In genomic region chr7:159030490-159031134, GRCh38 we compare ENCODE assay signal across 1 cellular context.
TF ChIP-seq lines count a peak whose summit lies in the region.

No MANE protein-coding gene starts in this region.

TF ChIP-seq in HepG2, 621 proteins besides CTCF, POLR2A, EP300 and RAD21 (continued from another document and continues in another):
- TF ChIP-seq ARID5B (CRISPR knock-in tag; IDR thresholded peaks at IDR 0.05) (peak; percentile 19; the same call in 1 of the 2 replicates), NFYC (CRISPR knock-in tag; IDR thresholded peaks at IDR 0.05) (no peak), ZNF772 (CRISPR knock-in tag; IDR thresholded peaks at IDR 0.05) (0 out of 2 replicates have a peak, but pooled peaks have one; percentile 48), SALL2 (CRISPR knock-in tag; IDR thresholded peaks at IDR 0.05) (peak; percentile 31; the same call in 1 of the 2 replicates), ZNF451 (CRISPR knock-in tag; IDR thresholded peaks at IDR 0.05) (peak; percentile 24; the same call in 1 of the 2 replicates), KDM5B (CRISPR knock-in tag; IDR thresholded peaks at IDR 0.05; ENCODE audit: borderline replicate concordance) (0 out of 2 replicates have a peak, but pooled peaks have one; percentile 9), ZNF607 (CRISPR knock-in tag; IDR thresholded peaks at IDR 0.05; ENCODE audit: borderline replicate concordance) (0 out of 2 replicates have a peak, but pooled peaks have one; percentile 21), YY1 (IDR thresholded peaks at IDR 0.05; ENCODE audit: insufficient read depth, insufficient replicate concordance, low read depth, low read length) (peak; percentile 49), CCAR2 (optimal IDR thresholded peaks at IDR 0.05; ENCODE audit: low read depth, low read length) (no peak), TBX2 (CRISPR knock-in tag; IDR thresholded peaks at IDR 0.05; ENCODE audit: borderline replicate concordance) (peak; percentile 69; the same call in 1 of the 2 replicates), ZFX (CRISPR knock-in tag; IDR thresholded peaks at IDR 0.05; ENCODE audit: low read depth) (peak; percentile 41), ZSCAN31 (CRISPR knock-in tag; IDR thresholded peaks at IDR 0.05; ENCODE audit: low read depth) (peak; percentile 68), ZNF850 (CRISPR knock-in tag; conservative IDR thresholded peaks at IDR 0.05) (no peak), FUBP1 (CRISPR knock-in tag; IDR thresholded peaks at IDR 0.05; ENCODE audit: borderline replicate concordance) (no peak), HNRNPLL (IDR thresholded peaks at IDR 0.05; ENCODE audit: low read depth, low read length, poor library complexity, severe bottlenecking) (peak; percentile 58), RFXAP (CRISPR knock-in tag; IDR thresholded peaks at IDR 0.05; ENCODE audit: borderline replicate concordance) (no peak), KDM2A (CRISPR knock-in tag; IDR thresholded peaks at IDR 0.05; ENCODE audit: borderline replicate concordance, low read depth) (peak; percentile 77), HIVEP1 (CRISPR knock-in tag; IDR thresholded peaks at IDR 0.05) (peak; percentile 25; the same call in 1 of the 2 replicates), CREB3 (CRISPR knock-in tag; IDR thresholded peaks at IDR 0.05) (no peak), ZNF709 (CRISPR knock-in tag; IDR thresholded peaks at IDR 0.05) (no peak), ZNF331 (CRISPR knock-in tag; IDR thresholded peaks at IDR 0.05) (peak; percentile 48; the same call in 1 of the 2 replicates), HDAC6 (IDR thresholded peaks at IDR 0.05; ENCODE audit: low read depth, low read length) (no peak), ZNF777 (CRISPR knock-in tag; IDR thresholded peaks at IDR 0.05) (peak; percentile 92), HOXD1 (CRISPR knock-in tag; IDR thresholded peaks at IDR 0.05) (0 out of 2 replicates have a peak, but pooled peaks have one; percentile 50), UBTF (CRISPR knock-in tag; IDR thresholded peaks at IDR 0.05) (peak; percentile 82), XRCC5 (optimal IDR thresholded peaks at IDR 0.05; ENCODE audit: low read length) (peak; percentile 72), ZNF572 (CRISPR knock-in tag; IDR thresholded peaks at IDR 0.05) (0 out of 2 replicates have a peak, but pooled peaks have one; percentile 20), ZFY (CRISPR knock-in tag; IDR thresholded peaks at IDR 0.05) (0 out of 2 replicates have a peak, but pooled peaks have one; percentile 7), ZNF256 (CRISPR knock-in tag; conservative IDR thresholded peaks at IDR 0.05) (no peak), ZNF891 (CRISPR knock-in tag; IDR thresholded peaks at IDR 0.05) (peak; percentile 98), ZNF543 (CRISPR knock-in tag; IDR thresholded peaks at IDR 0.05) (0 out of 2 replicates have a peak, but pooled peaks have one; percentile 40), NR2F6 (IDR thresholded peaks at IDR 0.05) (no peak), NR2F6 (CRISPR knock-in tag; IDR thresholded peaks at IDR 0.05) (0 out of 2 replicates have a peak, but pooled peaks have one; percentile 10), MEIS1 (CRISPR knock-in tag; IDR thresholded peaks at IDR 0.05; ENCODE audit: borderline replicate concordance) (0 out of 2 replicates have a peak, but pooled peaks have one; percentile 36), SMAD3 (CRISPR knock-in tag; IDR thresholded peaks at IDR 0.05) (no peak), ZNF605 (CRISPR knock-in tag; IDR thresholded peaks at IDR 0.05) (0 out of 2 replicates have a peak, but pooled peaks have one; percentile 31), SNAPC2 (CRISPR knock-in tag; IDR thresholded peaks at IDR 0.05) (no peak), ZNF691 (CRISPR knock-in tag; IDR thresholded peaks at IDR 0.05; ENCODE audit: borderline replicate concordance, low read depth) (0 out of 2 replicates have a peak, but pooled peaks have one; percentile 34)
- TF ChIP-seq, protein P1, sequence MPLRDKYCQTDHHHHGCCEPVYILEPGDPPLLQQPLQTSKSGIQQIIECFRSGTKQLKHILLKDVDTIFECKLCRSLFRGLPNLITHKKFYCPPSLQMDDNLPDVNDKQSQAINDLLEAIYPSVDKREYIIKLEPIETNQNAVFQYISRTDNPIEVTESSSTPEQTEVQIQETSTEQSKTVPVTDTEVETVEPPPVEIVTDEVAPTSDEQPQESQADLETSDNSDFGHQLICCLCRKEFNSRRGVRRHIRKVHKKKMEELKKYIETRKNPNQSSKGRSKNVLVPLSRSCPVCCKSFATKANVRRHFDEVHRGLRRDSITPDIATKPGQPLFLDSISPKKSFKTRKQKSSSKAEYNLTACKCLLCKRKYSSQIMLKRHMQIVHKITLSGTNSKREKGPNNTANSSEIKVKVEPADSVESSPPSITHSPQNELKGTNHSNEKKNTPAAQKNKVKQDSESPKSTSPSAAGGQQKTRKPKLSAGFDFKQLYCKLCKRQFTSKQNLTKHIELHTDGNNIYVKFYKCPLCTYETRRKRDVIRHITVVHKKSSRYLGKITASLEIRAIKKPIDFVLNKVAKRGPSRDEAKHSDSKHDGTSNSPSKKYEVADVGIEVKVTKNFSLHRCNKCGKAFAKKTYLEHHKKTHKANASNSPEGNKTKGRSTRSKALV (CRISPR knock-in tag; IDR thresholded peaks at IDR 0.05): 0 out of 2 replicates have a peak, but pooled peaks have one; percentile 31
- TF ChIP-seq, protein P2, sequence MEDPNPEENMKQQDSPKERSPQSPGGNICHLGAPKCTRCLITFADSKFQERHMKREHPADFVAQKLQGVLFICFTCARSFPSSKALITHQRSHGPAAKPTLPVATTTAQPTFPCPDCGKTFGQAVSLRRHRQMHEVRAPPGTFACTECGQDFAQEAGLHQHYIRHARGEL (CRISPR knock-in tag; IDR thresholded peaks at IDR 0.05): no peak
- TF ChIP-seq, protein P3, sequence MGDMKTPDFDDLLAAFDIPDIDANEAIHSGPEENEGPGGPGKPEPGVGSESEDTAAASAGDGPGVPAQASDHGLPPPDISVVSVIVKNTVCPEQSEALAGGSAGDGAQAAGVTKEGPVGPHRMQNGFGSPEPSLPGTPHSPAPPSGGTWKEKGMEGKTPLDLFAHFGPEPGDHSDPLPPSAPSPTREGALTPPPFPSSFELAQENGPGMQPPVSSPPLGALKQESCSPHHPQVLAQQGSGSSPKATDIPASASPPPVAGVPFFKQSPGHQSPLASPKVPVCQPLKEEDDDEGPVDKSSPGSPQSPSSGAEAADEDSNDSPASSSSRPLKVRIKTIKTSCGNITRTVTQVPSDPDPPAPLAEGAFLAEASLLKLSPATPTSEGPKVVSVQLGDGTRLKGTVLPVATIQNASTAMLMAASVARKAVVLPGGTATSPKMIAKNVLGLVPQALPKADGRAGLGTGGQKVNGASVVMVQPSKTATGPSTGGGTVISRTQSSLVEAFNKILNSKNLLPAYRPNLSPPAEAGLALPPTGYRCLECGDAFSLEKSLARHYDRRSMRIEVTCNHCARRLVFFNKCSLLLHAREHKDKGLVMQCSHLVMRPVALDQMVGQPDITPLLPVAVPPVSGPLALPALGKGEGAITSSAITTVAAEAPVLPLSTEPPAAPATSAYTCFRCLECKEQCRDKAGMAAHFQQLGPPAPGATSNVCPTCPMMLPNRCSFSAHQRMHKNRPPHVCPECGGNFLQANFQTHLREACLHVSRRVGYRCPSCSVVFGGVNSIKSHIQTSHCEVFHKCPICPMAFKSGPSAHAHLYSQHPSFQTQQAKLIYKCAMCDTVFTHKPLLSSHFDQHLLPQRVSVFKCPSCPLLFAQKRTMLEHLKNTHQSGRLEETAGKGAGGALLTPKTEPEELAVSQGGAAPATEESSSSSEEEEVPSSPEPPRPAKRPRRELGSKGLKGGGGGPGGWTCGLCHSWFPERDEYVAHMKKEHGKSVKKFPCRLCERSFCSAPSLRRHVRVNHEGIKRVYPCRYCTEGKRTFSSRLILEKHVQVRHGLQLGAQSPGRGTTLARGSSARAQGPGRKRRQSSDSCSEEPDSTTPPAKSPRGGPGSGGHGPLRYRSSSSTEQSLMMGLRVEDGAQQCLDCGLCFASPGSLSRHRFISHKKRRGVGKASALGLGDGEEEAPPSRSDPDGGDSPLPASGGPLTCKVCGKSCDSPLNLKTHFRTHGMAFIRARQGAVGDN (CRISPR knock-in tag; IDR thresholded peaks at IDR 0.05): peak; percentile 74
- TF ChIP-seq, protein P4, sequence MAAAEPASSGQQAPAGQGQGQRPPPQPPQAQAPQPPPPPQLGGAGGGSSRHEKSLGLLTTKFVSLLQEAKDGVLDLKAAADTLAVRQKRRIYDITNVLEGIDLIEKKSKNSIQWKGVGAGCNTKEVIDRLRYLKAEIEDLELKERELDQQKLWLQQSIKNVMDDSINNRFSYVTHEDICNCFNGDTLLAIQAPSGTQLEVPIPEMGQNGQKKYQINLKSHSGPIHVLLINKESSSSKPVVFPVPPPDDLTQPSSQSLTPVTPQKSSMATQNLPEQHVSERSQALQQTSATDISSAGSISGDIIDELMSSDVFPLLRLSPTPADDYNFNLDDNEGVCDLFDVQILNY (CRISPR knock-in tag; conservative IDR thresholded peaks at IDR 0.05): 0 out of 2 replicates have a peak, but pooled peaks have one; percentile 48
- TF ChIP-seq, protein P5, sequence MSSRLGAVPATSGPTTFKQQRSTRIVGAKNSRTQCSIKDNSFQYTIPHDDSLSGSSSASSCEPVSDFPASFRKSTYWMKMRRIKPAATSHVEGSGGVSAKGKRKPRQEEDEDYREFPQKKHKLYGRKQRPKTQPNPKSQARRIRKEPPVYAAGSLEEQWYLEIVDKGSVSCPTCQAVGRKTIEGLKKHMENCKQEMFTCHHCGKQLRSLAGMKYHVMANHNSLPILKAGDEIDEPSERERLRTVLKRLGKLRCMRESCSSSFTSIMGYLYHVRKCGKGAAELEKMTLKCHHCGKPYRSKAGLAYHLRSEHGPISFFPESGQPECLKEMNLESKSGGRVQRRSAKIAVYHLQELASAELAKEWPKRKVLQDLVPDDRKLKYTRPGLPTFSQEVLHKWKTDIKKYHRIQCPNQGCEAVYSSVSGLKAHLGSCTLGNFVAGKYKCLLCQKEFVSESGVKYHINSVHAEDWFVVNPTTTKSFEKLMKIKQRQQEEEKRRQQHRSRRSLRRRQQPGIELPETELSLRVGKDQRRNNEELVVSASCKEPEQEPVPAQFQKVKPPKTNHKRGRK (CRISPR knock-in tag; IDR thresholded peaks at IDR 0.05): 0 out of 2 replicates have a peak, but pooled peaks have one; percentile 31
